In the genomic region with DNA sequence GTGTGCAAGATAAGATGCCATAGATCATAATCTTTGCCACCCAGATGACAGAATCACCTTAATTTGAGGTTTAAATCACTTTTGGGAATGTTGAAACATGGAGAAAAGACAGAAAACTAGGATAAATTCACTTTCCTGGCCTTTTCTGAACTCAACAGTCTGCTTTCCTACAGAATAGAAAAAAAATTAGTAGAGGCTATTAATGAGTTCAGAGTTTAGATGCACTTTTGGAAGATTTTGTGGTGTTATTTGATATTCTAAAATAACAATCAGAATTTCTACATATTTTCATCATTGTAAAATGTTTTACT, we compare ENCODE assay signal across 23 cellular contexts.
DNase-seq lines count a peak whose midpoint lies in the region; ATAC-seq, FAIRE-seq and TF ChIP-seq lines count a peak whose summit lies in the region.
"Had no signal": no experiment of that assay in that cellular context is flagged by ENCODE, and none has a peak within 500 bp of the region (broad histone marks: within the 10 kb centered on the region; RNA-seq: fewer than 3 reads in every experiment).

No MANE protein-coding gene starts in this region.

- no peak for TF ChIP-seq RAD21 in GM12878 (IDR thresholded peaks at IDR 0.05; ENCODE audit: insufficient read depth, low read depth, low read length)

- intact Hi-C loops in GM12878 (cut with micrococcal nuclease; ENCODE audit: unreplicated experiment): loop anchor here (2.0 kb wide), 1 partner anchor 19 kb away; no protein-coding TSS in a partner anchor
- intact Hi-C loops in left ventricle myocardium inferior (cut with micrococcal nuclease): no loop called here

- H3K27me3 ChIP-seq in OCI-LY1 (ENCODE audit: insufficient read depth, low read length) (no peaks in the 10 kb centered on the region), GM12878 (replicated peaks in 1 of 2; ENCODE audit: control insufficient read depth in 2 of 2, insufficient read depth in 2 of 2, low read length in 1 of 2) (no peaks in the 10 kb centered on the region), brain microvascular endothelial cell (replicated peaks) (peaks cover 2% of the 10 kb centered on the region), suprapubic skin (no peaks in the 10 kb centered on the region), osteoblast (ENCODE audit: insufficient read depth, low read length) (no peaks in the 10 kb centered on the region), left ventricle myocardium inferior (ENCODE audit: low read depth) (no peaks in the 10 kb centered on the region)
- H3K27me3 ChIP-seq: BE2C, MG63 had no signal

- peak overlapping the region; percentile 66 for H3K9ac ChIP-seq in OCI-LY1 (ENCODE audit: low read length)
- H3K9ac ChIP-seq in GM12878 (ENCODE audit: control insufficient read depth, insufficient read depth, low read length): peak overlapping the region; percentile 47

- H4K20me1 ChIP-seq in OCI-LY1 (ENCODE audit: insufficient read depth, low read length) (no peaks in the 10 kb centered on the region), GM12878 (ENCODE audit: control insufficient read depth, insufficient read depth) (no peaks in the 10 kb centered on the region), osteoblast (ENCODE audit: insufficient read depth, low read length) (peaks cover 26% of the 10 kb centered on the region)

- FAIRE-seq in GM12878 (lab: Jason Lieb, UNC): no peak
- FAIRE-seq: TTC549 had no signal

- no peak overlapping the region for H3K4me3 Mint-ChIP-seq in activated naive CD4-positive, alpha-beta T cell treated with anti-CD3 and anti-CD28 coated beads, Interleukin-2, amount 10 ng/mL, durations not matched to agents 7 days and 5 days

- H2AFZ ChIP-seq in OCI-LY1 (ENCODE audit: low read length) (no peak overlapping the region), GM12878 (ENCODE audit: control insufficient read depth, low read depth, low read length) (no peak overlapping the region), osteoblast (ENCODE audit: low read length) (no peak overlapping the region)

- CTCF ChIA-PET in activated naive CD4-positive, alpha-beta T cell treated with anti-CD3 and anti-CD28 coated beads, Interleukin-2, amount 10 ng/mL, durations not matched to agents 7 days and 5 days (lab: Charles Lee): interaction anchor here (1.2 kb wide), 1 partner anchor 90 kb away, joined by 3 read pairs; no protein-coding TSS in a partner anchor
- CTCF ChIA-PET in GM12878 (lab: Yijun Ruan, JAX): interaction anchor here (0.7 to 6.7 kb wide), 10 partner anchors 13 to 605 kb away, joined by 3 to 85 read pairs (median 3); no protein-coding TSS in a partner anchor

- H3K36me3 ChIP-seq in OCI-LY1 (ENCODE audit: insufficient read depth, low read length): peaks cover 21% of the 10 kb centered on the region
- H3K36me3 ChIP-seq in GM12878 (ENCODE audit: control insufficient read depth in 2 of 2, insufficient read depth in 2 of 2, low read length in 1 of 2): 0 out of 4 replicates have a peak, but pooled peaks cover 0 to 3% of the 10 kb centered on the region in 2 experiments
- H3K36me3 ChIP-seq in brain microvascular endothelial cell (replicated peaks): no peaks in the 10 kb centered on the region
- H3K36me3 ChIP-seq in suprapubic skin: no peaks in the 10 kb centered on the region
- H3K36me3 ChIP-seq in osteoblast (ENCODE audit: insufficient read depth, low read length): no peaks in the 10 kb centered on the region
- no peaks in the 10 kb centered on the region for H3K36me3 ChIP-seq in left ventricle myocardium inferior
- H3K36me3 ChIP-seq: BE2C, lower lobe of right lung, MG63, neutrophil had no signal

- H3K27me3 Mint-ChIP-seq in activated naive CD4-positive, alpha-beta T cell treated with anti-CD3 and anti-CD28 coated beads, Interleukin-2, amount 10 ng/mL, durations not matched to agents 7 days and 5 days: no peaks in the 10 kb centered on the region
- H3K27me3 Mint-ChIP-seq: central memory CD8-positive, alpha-beta T cell had no signal

- peaks cover 36% of the 10 kb centered on the region for H3K4me1 Mint-ChIP-seq in activated naive CD4-positive, alpha-beta T cell treated with anti-CD3 and anti-CD28 coated beads, Interleukin-2, amount 10 ng/mL, durations not matched to agents 7 days and 5 days

- RAD21 ChIA-PET in GM12878 (lab: Charles Lee; ENCODE audit: unreplicated experiment): interaction anchor here (0.7 to 8.5 kb wide), 13 partner anchors 8 to 904 kb away, joined by 3 to 95 read pairs (median 9); no protein-coding TSS in a partner anchor

- in situ Hi-C loops in GM12878 (cut with MboI) (loop anchor here (5.0 kb wide), 1 partner anchor 197 kb away; a partner anchor contains a TSS), brain microvascular endothelial cell (cut with HindIII; ENCODE audit: low pct_ligation_motif_present, low sequenced_read_pairs) (no loop called here)

- TF ChIP-seq EP300 in GM12878 (IDR thresholded peaks at IDR 0.05; ENCODE audit: borderline replicate concordance in 1 of 2, control insufficient read depth in 1 of 2, low read depth in 2 of 2, low read length in 2 of 2): no peak
- no peak for TF ChIP-seq EP300 in suprapubic skin (IDR thresholded peaks at IDR 0.05)

- H3K79me2 ChIP-seq in OCI-LY1 (ENCODE audit: insufficient read depth, low read length) (peaks cover 14% of the 10 kb centered on the region; the same call in 1 of the 2 replicates), GM12878 (ENCODE audit: control insufficient read depth, insufficient read depth, low read length) (peaks cover 4% of the 10 kb centered on the region), osteoblast (ENCODE audit: insufficient read depth, low read length) (peaks cover 79% of the 10 kb centered on the region)

- H3K4me2 ChIP-seq in OCI-LY1 (ENCODE audit: low read length): peak overlapping the region; percentile 28
- H3K4me2 ChIP-seq in GM12878 (ENCODE audit: control insufficient read depth, insufficient read depth): peak overlapping the region; percentile 84
- no peak overlapping the region for H3K4me2 ChIP-seq in osteoblast (ENCODE audit: insufficient read depth, low read length)

- SMC1A ChIA-PET in GM12878 (lab: Charles Lee; ENCODE audit: uncharacterized antibody, unreplicated experiment): interaction anchor here (0.7 to 8.9 kb wide), 21 partner anchors 13 to 1038 kb away, joined by 3 to 168 read pairs (median 9); no protein-coding TSS in a partner anchor

- H3K27ac ChIP-seq in OCI-LY1 (ENCODE audit: low read depth, low read length, poor library complexity, severe bottlenecking) (peak overlapping the region; percentile 97), GM12878 (ENCODE audit: control insufficient read depth, insufficient read depth) (peak overlapping the region; percentile 60), brain microvascular endothelial cell (no peak overlapping the region), suprapubic skin (no peak overlapping the region), osteoblast (ENCODE audit: low read depth, low read length) (no peak overlapping the region), left ventricle myocardium inferior (replicated peaks) (no peak overlapping the region)
- H3K27ac ChIP-seq: lower lobe of right lung, neutrophil, psoas muscle had no signal

- no peak for TF ChIP-seq POLR2A in GM12878 (IDR thresholded peaks at IDR 0.05; ENCODE audit: low read depth, low read length)
- TF ChIP-seq POLR2A in suprapubic skin (IDR thresholded peaks at IDR 0.05): no peak

- H3K27ac Mint-ChIP-seq in activated naive CD4-positive, alpha-beta T cell treated with anti-CD3 and anti-CD28 coated beads, Interleukin-2, amount 10 ng/mL, durations not matched to agents 7 days and 5 days: peak overlapping the region; percentile 81
- peak overlapping the region in 1 of 2 donors; percentile 69 for H3K27ac Mint-ChIP-seq in activated naive CD4-positive, alpha-beta T cell treated with anti-CD3 and anti-CD28 coated beads, Interleukin-2, amount 50 U/mL, for 72 hours

- POLR2A ChIA-PET in GM12878 (lab: Charles Lee): interaction anchor here (0.5 to 3.9 kb wide), 11 partner anchors 9 to 139 kb away, joined by 3 to 21 read pairs (median 4); no protein-coding TSS in a partner anchor

- peaks cover 3% of the 10 kb centered on the region; the same call in 1 of the 2 replicates for H3F3A ChIP-seq in OCI-LY1 (ENCODE audit: insufficient read depth, low read length)

- TF ChIP-seq CTCF in OCI-LY1 (IDR thresholded peaks at IDR 0.05; ENCODE audit: low read length): no peak
- no peak for TF ChIP-seq CTCF in GM12878 (IDR thresholded peaks at IDR 0.05 in 2 of 3, conservative IDR thresholded peaks at IDR 0.05 in 1 of 3; ENCODE audit: control insufficient read depth in 2 of 3, extremely low read depth in 1 of 3, insufficient read depth in 1 of 3, low read depth in 3 of 3, low read length in 3 of 3)
- no peak for TF ChIP-seq CTCF in brain microvascular endothelial cell (IDR thresholded peaks at IDR 0.05; ENCODE audit: low read depth, low read length, missing control alignments)
- no peak for TF ChIP-seq CTCF in suprapubic skin (IDR thresholded peaks at IDR 0.05)
- TF ChIP-seq CTCF in osteoblast (IDR thresholded peaks at IDR 0.05; ENCODE audit: extremely low read depth, low read depth, low read length): no peak
- no peak for TF ChIP-seq CTCF in left ventricle myocardium inferior (IDR thresholded peaks at IDR 0.05; ENCODE audit: borderline replicate concordance)

- DNase-seq in activated naive CD4-positive, alpha-beta T cell treated with anti-CD3 and anti-CD28 coated beads, Interleukin-2, amount 10 ng/mL, durations not matched to agents 7 days and 5 days: no peak
- no peak for DNase-seq in activated naive CD4-positive, alpha-beta T cell treated with anti-CD3 and anti-CD28 coated beads, Interleukin-2, amount 50 U/mL, for 72 hours (ENCODE audit: low spot score in 2 of 2)
- no peak for DNase-seq in GM12878 (ENCODE audit: low read depth, low spot score)
- no peak for DNase-seq in brain microvascular endothelial cell
- no peak for DNase-seq in suprapubic skin (ENCODE audit: low spot score in 2 of 2)
- no peak for DNase-seq in osteoblast (ENCODE audit: insufficient read length, low spot score, missing footprints)
- DNase-seq in left ventricle myocardium inferior: no peak
- DNase-seq: activated naive CD4-positive, alpha-beta T cell treated with anti-CD3 and anti-CD28 coated beads, Interleukin-2, amount 50 U/mL, for 16 hours; BE2C; Calu3; HCEC 1CT; lower lobe of right lung; MG63; NCI-H1436; NCI-H446 treated with DMSO at 0.1 percent for 48 hours; PC-3; psoas muscle; Right ventricle myocardium superior; stimulated activated CD8-positive, alpha-beta memory T cell treated with anti-CD3 and anti-CD28 coated beads, Interleukin-4, amount 100 ng/mL, for 48 hours had no signal

- H3K4me1 ChIP-seq in OCI-LY1 (ENCODE audit: insufficient read depth, low read length, severe bottlenecking): peaks cover 88% of the 10 kb centered on the region
- peaks cover 38% of the 10 kb centered on the region for H3K4me1 ChIP-seq in GM12878 (ENCODE audit: control insufficient read depth, insufficient read depth, low read length)
- peaks cover 6% of the 10 kb centered on the region for H3K4me1 ChIP-seq in suprapubic skin
- H3K4me1 ChIP-seq in osteoblast (ENCODE audit: insufficient read depth, low read length): peaks cover 16% of the 10 kb centered on the region
- peaks cover 54% of the 10 kb centered on the region for H3K4me1 ChIP-seq in left ventricle myocardium inferior
- H3K4me1 ChIP-seq: BE2C, psoas muscle had no signal

- H3K9me2 ChIP-seq in OCI-LY1 (ENCODE audit: low read depth, low read length): no peaks in the 10 kb centered on the region

- H3K4me3 ChIP-seq in OCI-LY1 (ENCODE audit: low read depth, low read length, poor library complexity, severe bottlenecking): peak overlapping the region; percentile 22
- peak overlapping the region; percentile 31; the same call in 1 of the 2 replicates for H3K4me3 ChIP-seq in GM12878
- H3K4me3 ChIP-seq in brain microvascular endothelial cell (ENCODE audit: low read depth, low read length): no peak overlapping the region
- no peak overlapping the region for H3K4me3 ChIP-seq in suprapubic skin
- H3K4me3 ChIP-seq in osteoblast (ENCODE audit: insufficient read depth, low read length): no peak overlapping the region
- H3K4me3 ChIP-seq in left ventricle myocardium inferior: no peak overlapping the region
- H3K4me3 ChIP-seq: lower lobe of right lung, MG63, psoas muscle had no signal

- H3K36me3 Mint-ChIP-seq in activated naive CD4-positive, alpha-beta T cell treated with anti-CD3 and anti-CD28 coated beads, Interleukin-2, amount 10 ng/mL, durations not matched to agents 7 days and 5 days: peaks cover 24% of the 10 kb centered on the region
- peaks cover 6% of the 10 kb centered on the region in 2 donors for H3K36me3 Mint-ChIP-seq in activated naive CD4-positive, alpha-beta T cell treated with anti-CD3 and anti-CD28 coated beads, Interleukin-2, amount 50 U/mL, for 72 hours

- ATAC-seq in activated naive CD4-positive, alpha-beta T cell treated with anti-CD3 and anti-CD28 coated beads, Interleukin-2, amount 50 U/mL, for 72 hours: no peak
- no peak for ATAC-seq in GM12878

- H3K9me3 Mint-ChIP-seq in activated naive CD4-positive, alpha-beta T cell treated with anti-CD3 and anti-CD28 coated beads, Interleukin-2, amount 10 ng/mL, durations not matched to agents 7 days and 5 days: no peaks in the 10 kb centered on the region
- H3K9me3 Mint-ChIP-seq in activated naive CD4-positive, alpha-beta T cell treated with anti-CD3 and anti-CD28 coated beads, Interleukin-2, amount 50 U/mL, for 72 hours: no peaks in the 10 kb centered on the region
- H3K9me3 Mint-ChIP-seq: central memory CD8-positive, alpha-beta T cell had no signal

- BruUV-seq in GM12878 (replicated peaks; lab: Mats Ljungman, UMichigan): no TSS peak

- H3K9me3 ChIP-seq in OCI-LY1 (ENCODE audit: low read length) (no peaks in the 10 kb centered on the region), GM12878 (replicated peaks; ENCODE audit: control insufficient read depth, insufficient read depth, low read length) (no peaks in the 10 kb centered on the region; the same call in 1 of the 3 replicates), suprapubic skin (no peaks in the 10 kb centered on the region), osteoblast (ENCODE audit: low read depth, low read length) (no peaks in the 10 kb centered on the region), left ventricle myocardium inferior (replicated peaks) (no peaks in the 10 kb centered on the region)
- H3K9me3 ChIP-seq: BE2C, lower lobe of right lung, MG63, neutrophil, psoas muscle had no signal

Comparison
In these comparisons a context has a peak if more than half of its experiments do, and no peak if none do; other contexts are left out.
1. H3K27ac ChIP-seq: peak in OCI-LY1 (single experiment) and GM12878 (single experiment); none in brain microvascular endothelial cell (single experiment), suprapubic skin (single experiment), osteoblast (single experiment) and left ventricle myocardium inferior (single experiment).
2. H3K4me3 ChIP-seq: peak in OCI-LY1 (single experiment) and GM12878 (single experiment); none in brain microvascular endothelial cell (single experiment), suprapubic skin (single experiment), osteoblast (single experiment) and left ventricle myocardium inferior (single experiment).